ENCODE assay signal across 8 cellular contexts in genomic region chr1:213244664-213245091, GRCh38.
DNase-seq lines count a peak whose midpoint lies in the region; ATAC-seq and TF ChIP-seq lines count a peak whose summit lies in the region.

No MANE protein-coding gene starts in this region.

- intact Hi-C loops in CD4-positive, alpha-beta memory T cell (cut with micrococcal nuclease), result no loop called here
- intact Hi-C loops in posterior vena cava (cut with DNase I), result no loop called here

- peaks cover 22 to 31% of the 10 kb centered on the region in 2 donors for H3K36me3 Mint-ChIP-seq in CD4-positive, alpha-beta memory T cell

- no peaks in the 10 kb centered on the region for H3K4me1 Mint-ChIP-seq in CD4-positive, alpha-beta memory T cell

- H3K4me3 Mint-ChIP-seq in CD4-positive, alpha-beta memory T cell, result no peak overlapping the region

- no peak overlapping the region for H3K27ac ChIP-seq in CD4-positive, alpha-beta memory T cell (ENCODE audit: low read depth, low read length)

- peak; percentile 62 for ATAC-seq in GM18517 (IDR thresholded peaks at IDR 0.05; ENCODE audit: unreplicated experiment)
- no peak for ATAC-seq in HG02642 (IDR thresholded peaks at IDR 0.05; ENCODE audit: poor library complexity, unreplicated experiment)

- no peak overlapping the region for H3K27ac Mint-ChIP-seq in CD4-positive, alpha-beta memory T cell

- no peaks in the 10 kb centered on the region for H3K27me3 Mint-ChIP-seq in CD4-positive, alpha-beta memory T cell

- H3K4me1 ChIP-seq in CD4-positive, alpha-beta memory T cell (ENCODE audit: insufficient read depth, low read length), result no peaks in the 10 kb centered on the region

- no peaks in the 10 kb centered on the region for H3K36me3 ChIP-seq in CD4-positive, alpha-beta memory T cell (ENCODE audit: insufficient read depth, low read length)

- no peak overlapping the region for H3K4me3 ChIP-seq in CD4-positive, alpha-beta memory T cell (ENCODE audit: low read length in 2 of 2)
- H3K4me3 ChIP-seq in cardiac fibroblast (replicated peaks in 1 of 2; ENCODE audit: low read depth in 2 of 2, low read length in 2 of 2), result no peak overlapping the region

- no peaks in the 10 kb centered on the region for H3K9me3 Mint-ChIP-seq in CD4-positive, alpha-beta memory T cell

- POLR2A ChIA-PET in CD4-positive, alpha-beta memory T cell (lab: Charles Lee; ENCODE audit: partially characterized antibody), result no interaction called here

- H3K9me3 ChIP-seq in CD4-positive, alpha-beta memory T cell (ENCODE audit: control insufficient read depth in 1 of 2, low read length in 2 of 2), result no peaks in the 10 kb centered on the region

- no peaks in the 10 kb centered on the region for H3K27me3 ChIP-seq in CD4-positive, alpha-beta memory T cell (ENCODE audit: insufficient read depth, low read length)

- peak in 4 of 5 donors; percentile 19 to 28 (median 25) for DNase-seq in CD4-positive, alpha-beta memory T cell
- peak; percentile 9 for DNase-seq in HPDE6-E6E7 (ENCODE audit: extremely low spot score)
- DNase-seq in NCI-H82 (lab: John Stamatoyannopoulos, UW), result peak; percentile 75
- peak; percentile 71 to 75 for DNase-seq in cardiac fibroblast (ENCODE audit: low read depth in 2 of 2)
- peak; percentile 69 to 86 for DNase-seq in lung microvascular endothelial cell (ENCODE audit: low read depth in 2 of 2)
- no peak for DNase-seq in posterior vena cava (ENCODE audit: low spot score)

- peak; percentile 54 for TF ChIP-seq CTCF in cardiac fibroblast (IDR thresholded peaks at IDR 0.05; ENCODE audit: low read depth, low read length)

- CTCF ChIA-PET in CD4-positive, alpha-beta memory T cell (lab: Charles Lee; ENCODE audit: partially characterized antibody), result interaction anchor here (1.1 kb wide), 2 partner anchors 13 to 1084 kb away, joined by 3 read pairs; no protein-coding TSS in a partner anchor
